ENCODE assay signal across 25 cellular contexts in genomic region chr6:50884364-50884763, GRCh38.
"Had no signal": no experiment of that assay in that cellular context is flagged by ENCODE, and none has a peak within 500 bp of the region (broad histone marks: within the 10 kb centered on the region; RNA-seq: fewer than 3 reads in every experiment).

No MANE protein-coding gene starts in this region.

- H3K4me1 ChIP-seq: parathyroid adenoma, psoas muscle, right lobe of liver, sigmoid colon, suprapubic skin, testis, tibial artery, transverse colon, upper lobe of right lung, uterus had no signal

- H3K4me2 ChIP-seq: neural progenitor cell had no signal

- DNase-seq: natural killer cell; occipital lobe; ovary; posterior cingulate gyrus; psoas muscle; right cardiac atrium; right lobe of liver; sigmoid colon; small intestine; stimulated activated CD4-positive, alpha-beta T cell treated with anti-CD3 and anti-CD28 coated beads, Interleukin-15, amount 100 ng/mL, for 24 hours; stimulated activated CD4-positive, alpha-beta T cell treated with anti-CD3 and anti-CD28 coated beads, Interleukin-2, amount 100 ng/mL, for 24 hours; stimulated activated CD4-positive, alpha-beta T cell treated with anti-CD3 and anti-CD28 coated beads, Interleukin-2, amount 100 ng/mL, for 48 hours; stimulated activated CD4-positive, alpha-beta T cell treated with anti-CD3 and anti-CD28 coated beads, Interleukin-4, amount 100 ng/mL, for 24 hours; stimulated activated naive B cell treated with anti-CD40 and anti-IgM and Interleukin-4, amounts not matched to agents 10 μg/mL and 1 μg/mL and 100 μg/mL, for 72 hours; stimulated activated naive CD4-positive, alpha-beta T cell treated with Interleukin-2 at 50 U/mL for 16 hours; substantia nigra; testis; tibial artery; transverse colon; upper lobe of right lung; uterus had no signal

- H3K9me3 ChIP-seq: ovary, psoas muscle, right lobe of liver, sigmoid colon, suprapubic skin, testis, tibial artery, transverse colon, upper lobe of right lung, uterus had no signal

- H3K27me3 ChIP-seq: neural progenitor cell, ovary, right lobe of liver, sigmoid colon, suprapubic skin, testis, tibial artery, transverse colon, upper lobe of right lung, uterus had no signal

- H3K27ac ChIP-seq: neural progenitor cell, ovary, parathyroid adenoma, psoas muscle, right lobe of liver, sigmoid colon, suprapubic skin, testis, tibial artery, transverse colon, upper lobe of right lung, uterus had no signal

- H3K9ac ChIP-seq: neural progenitor cell, parathyroid adenoma had no signal

- H3K4me3 ChIP-seq: neural progenitor cell, ovary, psoas muscle, right lobe of liver, sigmoid colon, suprapubic skin, testis, tibial artery, transverse colon, upper lobe of right lung, uterus had no signal

- H3K79me2 ChIP-seq: parathyroid adenoma had no signal

- H3K36me3 ChIP-seq: neural progenitor cell, ovary, right lobe of liver, sigmoid colon, suprapubic skin, tibial artery, transverse colon, upper lobe of right lung, uterus had no signal

- ATAC-seq: natural killer cell; psoas muscle; right cardiac atrium; right lobe of liver; stimulated activated effector memory CD8-positive, alpha-beta T cell treated with anti-CD3 and anti-CD28 coated beads, Interleukin-12 subunit alpha, Interleukin-12 subunit beta, amount 100 ng/mL, for 72 hours; stimulated activated naive B cell treated with anti-CD40 and anti-IgM and Interleukin-4, amounts not matched to agents 10 μg/mL and 1 μg/mL and 100 μg/mL, for 72 hours; upper lobe of right lung had no signal

- H2AFZ ChIP-seq: neural progenitor cell, parathyroid adenoma had no signal
